ENCODE assay signal across 8 cellular contexts in the genomic region with DNA sequence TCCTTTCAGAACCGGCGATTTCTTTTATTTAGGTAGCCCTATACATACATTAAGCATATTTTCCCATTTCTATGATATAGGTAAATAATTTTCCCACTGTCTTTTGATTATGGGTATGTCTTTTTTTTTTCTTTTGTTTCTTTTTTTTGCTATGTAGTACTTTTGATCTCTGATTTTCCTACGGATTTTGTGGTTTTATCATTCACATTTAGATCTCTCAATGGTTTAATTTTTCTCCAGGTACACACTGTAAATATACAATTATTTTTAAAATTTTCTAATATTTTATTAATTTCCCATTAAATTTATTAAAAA. TPM values are rescaled to one million over a fixed set of nuclear protein-coding genes. Genes with fewer than 3 reads are reported as not detected.
DNase-seq lines count a peak whose midpoint lies in the region; ATAC-seq and TF ChIP-seq lines count a peak whose summit lies in the region.

No MANE protein-coding gene starts in this region.

- DNase-seq in GM06990 (ENCODE audit: extremely low read depth, insufficient read length) (no peak), fibroblast of mammary gland (ENCODE audit: low read depth) (no peak), psoas muscle (no peak), GF-D8 (lab: John Stamatoyannopoulos, UW) (no peak)
- no peak for DNase-seq in effector CD8-positive, alpha-beta T cell (lab: John Stamatoyannopoulos, UW)

- H3K4me3 ChIP-seq in GM06990 (replicated peaks; ENCODE audit: low read depth, low read length) (peak overlapping the region; percentile 98), SU-DHL-6 (ENCODE audit: insufficient read depth, low read length, poor library complexity, severe bottlenecking) (peak overlapping the region; percentile 70), fibroblast of mammary gland (ENCODE audit: control insufficient read depth, low read depth, low read length) (peak overlapping the region; percentile 93), psoas muscle (peak overlapping the region; percentile 99)

- H3K9me3 ChIP-seq in SU-DHL-6 (ENCODE audit: insufficient read depth, low read length) (0 out of 2 replicates have a peak, but pooled peaks cover 10% of the 10 kb centered on the region), psoas muscle (peaks cover 16% of the 10 kb centered on the region)

- ATAC-seq in psoas muscle (no peak), HG03045 (IDR thresholded peaks at IDR 0.05; ENCODE audit: unreplicated experiment) (no peak), GM21381 (IDR thresholded peaks at IDR 0.05; ENCODE audit: unreplicated experiment) (no peak)

- intact Hi-C loops in psoas muscle (cut with DNase I) = loop anchor here (10.0 kb wide), 3 partner anchors 72 to 442 kb away; partner anchors contain the start of genes GINS1 (in 1 of the 2) and NANP (in 1 of the 2)

- H4K20me1 ChIP-seq in SU-DHL-6 (ENCODE audit: low read depth, low read length) = no peaks in the 10 kb centered on the region

- 0 to 3% (median 1%) methylated on average over 3 of the region's 3 CpGs for WGBS in psoas muscle, 3 donors

- peaks cover 11% of the 10 kb centered on the region for H3K4me1 ChIP-seq in psoas muscle

- H3K27me3 ChIP-seq in GM06990 (replicated peaks; ENCODE audit: control insufficient read depth, insufficient read depth, low read length) (no peaks in the 10 kb centered on the region), SU-DHL-6 (ENCODE audit: low read length) (no peaks in the 10 kb centered on the region), psoas muscle (ENCODE audit: insufficient read depth in 3 of 3, low read length in 2 of 3) (no peaks in the 10 kb centered on the region)

- no peaks in the 10 kb centered on the region for H3K9me2 ChIP-seq in SU-DHL-6 (replicated peaks; ENCODE audit: insufficient read depth, low read length)

- H3K9ac ChIP-seq in SU-DHL-6 (ENCODE audit: low read length) = peak overlapping the region; percentile 80

- peak overlapping the region; percentile 43 for H2AFZ ChIP-seq in SU-DHL-6 (ENCODE audit: low read depth, low read length, severe bottlenecking)

- peak overlapping the region; percentile 62 for H3K4me2 ChIP-seq in SU-DHL-6 (ENCODE audit: low read depth, low read length, poor library complexity, severe bottlenecking)

- H3F3A ChIP-seq in SU-DHL-6 (ENCODE audit: insufficient read depth) = 0 out of 2 replicates have a peak, but pooled peaks cover 2% of the 10 kb centered on the region

- TF ChIP-seq CTCF in GM06990 (IDR thresholded peaks at IDR 0.05; ENCODE audit: insufficient read depth, low read length, poor library complexity, severe bottlenecking) (no peak), SU-DHL-6 (IDR thresholded peaks at IDR 0.05; ENCODE audit: insufficient read depth, low read length, poor library complexity, severe bottlenecking) (no peak), fibroblast of mammary gland (conservative IDR thresholded peaks at IDR 0.05; ENCODE audit: control insufficient read depth, insufficient read depth, low read depth, low read length) (no peak), psoas muscle (IDR thresholded peaks at IDR 0.05) (no peak)

- H3K36me3 ChIP-seq in GM06990 (ENCODE audit: control insufficient read depth, insufficient read depth, low read length) (no peaks in the 10 kb centered on the region), SU-DHL-6 (ENCODE audit: low read length) (peaks cover 10% of the 10 kb centered on the region), psoas muscle (ENCODE audit: insufficient read depth in 1 of 2, low read depth in 1 of 2) (peaks cover 0 to 3% of the 10 kb centered on the region in 2 donors)

- peaks cover 3% of the 10 kb centered on the region; the same call in 1 of the 2 replicates for H3K79me2 ChIP-seq in SU-DHL-6 (ENCODE audit: insufficient read depth, low read length)

- no peak overlapping the region for H3K27ac ChIP-seq in SU-DHL-6 (ENCODE audit: low read depth, low read length)
- peak overlapping the region; percentile 94 for H3K27ac ChIP-seq in psoas muscle

RNA-seq across cellular contexts. Expression of gene ZNF337, which starts 0.4 kb away (rescaled TPM):
- total RNA-seq in psoas muscle = 10 to 100 TPM in 2 of 4 donors, 1 to 10 TPM in 2; 7.4 to 12.5 (median 9.6) TPM
- polyA plus RNA-seq in psoas muscle = 1 to 10 TPM; 4.1 to 8.1 (median 4.4) TPM
